In the genomic region with DNA sequence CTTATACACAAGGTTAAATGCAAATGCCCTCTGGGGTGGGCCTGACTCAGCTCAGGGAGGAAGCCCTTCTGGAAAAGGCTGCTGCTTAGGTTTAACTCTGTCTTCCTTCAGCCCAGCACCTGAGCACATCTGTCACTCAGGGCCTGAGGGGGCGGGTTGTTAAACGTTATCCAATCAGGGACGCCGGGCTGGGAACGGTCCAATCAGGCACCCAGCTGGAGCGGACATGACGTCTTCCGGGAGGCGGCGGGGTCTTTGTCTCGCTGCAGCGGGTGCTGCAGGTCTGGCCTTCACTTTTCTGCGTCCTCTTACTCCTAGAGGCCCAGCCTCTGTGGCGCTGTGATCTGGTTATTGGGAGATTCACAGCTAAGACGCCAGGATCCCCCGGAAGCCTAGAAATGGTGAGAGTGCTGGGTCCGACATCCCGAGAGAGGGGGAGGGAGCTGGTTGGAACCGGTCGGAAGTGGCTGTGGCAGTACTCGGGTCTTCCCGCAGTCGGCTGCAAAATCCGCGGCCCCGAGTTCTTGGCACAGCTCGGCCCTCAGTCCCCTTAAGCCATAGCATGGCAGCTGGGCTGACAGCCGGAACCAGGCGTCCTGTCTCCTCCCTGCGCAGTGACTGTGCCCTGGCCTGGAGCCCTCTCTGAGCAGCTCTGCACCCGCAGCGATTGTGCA, we compare ENCODE assay signal across 8 cellular contexts. TPM values are rescaled to one million over a fixed set of nuclear protein-coding genes. Genes with fewer than 3 reads are reported as not detected.
DNase-seq lines count a peak whose midpoint lies in the region; ATAC-seq and TF ChIP-seq lines count a peak whose summit lies in the region.

A gene (plus strand): TSS at position 258 of the 674 bp plus-strand sequence. CDS start 141 bp downstream, at position 399.

- peak; percentile 95 for DNase-seq in NCI-H1694 (lab: John Stamatoyannopoulos, UW)
- peak; percentile 96 for DNase-seq in left ventricle myocardium superior
- peak; percentile 91 for DNase-seq in progenitor cell of endocrine pancreas (ENCODE audit: low spot score, unreplicated experiment)
- DNase-seq in upper lobe of right lung, result peak; percentile 96

- intact Hi-C loops in left ventricle myocardium superior (cut with micrococcal nuclease) (no loop called here), upper lobe of right lung (cut with DNase I) (no loop called here)

- H3K36me3 ChIP-seq in upper lobe of right lung, result peaks cover 3% of the 10 kb centered on the region

- peaks cover 29% of the 10 kb centered on the region for H3K36me3 Mint-ChIP-seq in T-helper 1 cell treated with Interleukin-12 subunit alpha and Interleukin-12 subunit beta and Interleukin-4 antibody, amounts not matched to agents 30 μg/mL and 1 μg/mL, for 36 hours (ENCODE audit: low read depth)
- peaks cover 14% of the 10 kb centered on the region for H3K36me3 Mint-ChIP-seq in progenitor cell of endocrine pancreas (ENCODE audit: insufficient read depth)

- H3K4me1 Mint-ChIP-seq in T-helper 1 cell treated with Interleukin-12 subunit alpha and Interleukin-12 subunit beta and Interleukin-4 antibody, amounts not matched to agents 30 μg/mL and 1 μg/mL, for 36 hours (ENCODE audit: low read depth), result peaks cover 12% of the 10 kb centered on the region
- peaks cover 16% of the 10 kb centered on the region for H3K4me1 Mint-ChIP-seq in progenitor cell of endocrine pancreas (ENCODE audit: low read depth)

- peak within 1 kb of the TSS; percentile 95 for H3K4me3 Mint-ChIP-seq in T-helper 1 cell treated with Interleukin-12 subunit alpha and Interleukin-12 subunit beta and Interleukin-4 antibody, amounts not matched to agents 30 μg/mL and 1 μg/mL, for 36 hours
- peak within 1 kb of the TSS; percentile 100 for H3K4me3 Mint-ChIP-seq in progenitor cell of endocrine pancreas (ENCODE audit: low read depth)

- H3K9me3 Mint-ChIP-seq in T-helper 1 cell treated with Interleukin-12 subunit alpha and Interleukin-12 subunit beta and Interleukin-4 antibody, amounts not matched to agents 30 μg/mL and 1 μg/mL, for 36 hours, result peaks cover 7% of the 10 kb centered on the region
- H3K9me3 Mint-ChIP-seq in progenitor cell of endocrine pancreas (ENCODE audit: low read depth), result peaks cover 4% of the 10 kb centered on the region

- peaks cover 8% of the 10 kb centered on the region for H3K4me1 ChIP-seq in upper lobe of right lung

- H3K27ac ChIP-seq in angular gyrus (ENCODE audit: low read depth, low read length) (peak within 1 kb of the TSS; percentile 23), upper lobe of right lung (peak within 1 kb of the TSS; percentile 83)

- TF ChIP-seq CTCF in progenitor cell of endocrine pancreas (IDR thresholded peaks at IDR 0.05; ENCODE audit: unreplicated experiment) (peak; percentile 14), upper lobe of right lung (IDR thresholded peaks at IDR 0.05) (no peak)

- H3K27ac Mint-ChIP-seq in T-helper 1 cell treated with Interleukin-12 subunit alpha and Interleukin-12 subunit beta and Interleukin-4 antibody, amounts not matched to agents 30 μg/mL and 1 μg/mL, for 36 hours, result peak within 1 kb of the TSS; percentile 97
- H3K27ac Mint-ChIP-seq in progenitor cell of endocrine pancreas, result peak within 1 kb of the TSS; percentile 100

- H3K27me3 ChIP-seq in upper lobe of right lung, result no peaks in the 10 kb centered on the region

- peak; percentile 100 for ATAC-seq in GM18498 (IDR thresholded peaks at IDR 0.05; ENCODE audit: unreplicated experiment)
- ATAC-seq in HG02885 (IDR thresholded peaks at IDR 0.05; ENCODE audit: poor library complexity, unreplicated experiment), result peak; percentile 100
- peak; percentile 100 for ATAC-seq in left ventricle myocardium superior
- ATAC-seq in upper lobe of right lung, result peak; percentile 100

- peak within 1 kb of the TSS; percentile 77 for H3K4me3 ChIP-seq in upper lobe of right lung

- H3K9me3 ChIP-seq in upper lobe of right lung, result no peaks in the 10 kb centered on the region

- no peaks in the 10 kb centered on the region for H3K27me3 Mint-ChIP-seq in T-helper 1 cell treated with Interleukin-12 subunit alpha and Interleukin-12 subunit beta and Interleukin-4 antibody, amounts not matched to agents 30 μg/mL and 1 μg/mL, for 36 hours (ENCODE audit: low read depth)
- no peaks in the 10 kb centered on the region for H3K27me3 Mint-ChIP-seq in progenitor cell of endocrine pancreas

RNA-seq across cellular contexts. Expression of the gene that starts here (rescaled TPM):
- total RNA-seq in left ventricle myocardium superior, result 4.8 TPM
- 21.3 and 21.7 TPM in 2 replicates for total RNA-seq in progenitor cell of endocrine pancreas
- total RNA-seq in upper lobe of right lung, result 5.2 TPM

Comparison
In these comparisons a context has a peak if more than half of its experiments do, and no peak if none do; other contexts are left out.
1. Peak in every context shown above with its lines: DNase-seq, ATAC-seq, H3K4me3 ChIP-seq and H3K27ac ChIP-seq.